12 cellular contexts compared by ENCODE assay signal in the genomic region with DNA sequence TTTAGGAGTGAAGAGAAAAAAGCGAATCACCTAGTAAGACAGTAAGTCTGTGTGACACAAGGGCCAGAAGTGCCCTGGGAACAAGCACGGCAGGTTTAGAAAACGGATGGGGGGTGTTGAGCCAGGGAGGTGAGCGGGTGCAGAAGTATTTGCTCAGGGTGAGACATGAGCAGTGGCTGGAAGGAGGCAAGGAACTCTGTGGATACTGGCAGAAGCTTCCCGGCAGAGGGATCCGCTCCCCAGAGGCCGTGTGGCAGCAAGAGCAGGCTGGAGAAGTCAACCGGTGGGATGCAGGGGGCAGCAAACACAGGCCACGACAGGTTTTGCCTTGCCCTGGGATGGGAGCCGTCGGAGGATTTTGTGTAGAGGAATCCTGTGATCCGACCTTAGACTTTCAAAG. TPM values are rescaled to one million over a fixed set of nuclear protein-coding genes. Genes with fewer than 3 reads are reported as not detected.
A peak's percentile ranks its signal among the peaks of the same experiment; 100 is the strongest.
DNase-seq lines count a peak whose midpoint lies in the region; ATAC-seq, FAIRE-seq and TF ChIP-seq lines count a peak whose summit lies in the region.
"Had no signal": no experiment of that assay in that cellular context is flagged by ENCODE, and none has a peak within 500 bp of the region (broad histone marks: within the 10 kb centered on the region; RNA-seq: fewer than 3 reads in every experiment).

No MANE protein-coding gene starts in this region.

- H3K9me1 ChIP-seq in keratinocyte (ENCODE audit: control insufficient read depth, extremely low read depth, insufficient read depth, low read length), result no peaks in the 10 kb centered on the region

- peak overlapping the region; percentile 4 for H3K27ac Mint-ChIP-seq in activated naive CD4-positive, alpha-beta T cell treated with anti-CD3 and anti-CD28 coated beads for 36 hours
- H3K27ac Mint-ChIP-seq in activated CD8-positive, alpha-beta T cell treated with anti-CD3 and anti-CD28 coated beads for 36 hours, result peak overlapping the region; percentile 0
- no peak overlapping the region for H3K27ac Mint-ChIP-seq in stimulated activated naive CD8-positive, alpha-beta T cell treated with anti-CD3 and anti-CD28 coated beads, Interleukin-15, amount 100 ng/mL, for 72 hours

- no peaks in the 10 kb centered on the region for H3K27me3 Mint-ChIP-seq in activated naive CD4-positive, alpha-beta T cell treated with anti-CD3 and anti-CD28 coated beads for 36 hours (ENCODE audit: low read depth)
- H3K27me3 Mint-ChIP-seq in activated CD8-positive, alpha-beta T cell treated with anti-CD3 and anti-CD28 coated beads for 36 hours, result no peaks in the 10 kb centered on the region
- H3K27me3 Mint-ChIP-seq in stimulated activated naive CD8-positive, alpha-beta T cell treated with anti-CD3 and anti-CD28 coated beads, Interleukin-15, amount 100 ng/mL, for 72 hours, result no peaks in the 10 kb centered on the region

- H3K4me1 ChIP-seq in keratinocyte (ENCODE audit: control insufficient read depth, extremely low read depth, insufficient read depth, low read length), result peaks cover 9% of the 10 kb centered on the region

- H3K4me3 ChIP-seq in keratinocyte (ENCODE audit: control insufficient read depth in 2 of 3, extremely low read depth in 1 of 3, insufficient read depth in 2 of 3, low read depth in 1 of 3, low read length in 3 of 3), result no peak overlapping the region
- H3K4me3 ChIP-seq: SJSA1 had no signal

- no peaks in the 10 kb centered on the region for H3K9me3 ChIP-seq in keratinocyte (ENCODE audit: control insufficient read depth, low read depth, low read length)
- H3K9me3 ChIP-seq: SJSA1 had no signal

- no peak for FAIRE-seq in keratinocyte (lab: Jason Lieb, UNC)

- peaks cover 19% of the 10 kb centered on the region for H3K79me2 ChIP-seq in keratinocyte (ENCODE audit: control insufficient read depth, insufficient read depth, low read length)

- H3K36me3 ChIP-seq in keratinocyte (ENCODE audit: control insufficient read depth in 2 of 2, extremely low read depth in 1 of 2, insufficient read depth in 2 of 2, low read length in 2 of 2), result peaks cover 19 to 21% of the 10 kb centered on the region in 2 experiments

- H4K20me1 ChIP-seq in keratinocyte (ENCODE audit: control insufficient read depth, extremely low read depth, insufficient read depth, low read length), result no peaks in the 10 kb centered on the region

- no peak overlapping the region for H3K27ac ChIP-seq in keratinocyte (ENCODE audit: control insufficient read depth, insufficient read depth, low read length)
- H3K27ac ChIP-seq: SJSA1 had no signal

- H3K9ac ChIP-seq in keratinocyte (ENCODE audit: control insufficient read depth, extremely low read depth, insufficient read depth, low read length), result no peak overlapping the region

- H3K36me3 Mint-ChIP-seq in activated naive CD4-positive, alpha-beta T cell treated with anti-CD3 and anti-CD28 coated beads for 36 hours (ENCODE audit: low read depth), result peaks cover 8% of the 10 kb centered on the region
- peaks cover 14% of the 10 kb centered on the region for H3K36me3 Mint-ChIP-seq in activated CD8-positive, alpha-beta T cell treated with anti-CD3 and anti-CD28 coated beads for 36 hours (ENCODE audit: low read depth)

- intact Hi-C loops in activated naive CD4-positive, alpha-beta T cell treated with anti-CD3 and anti-CD28 coated beads for 36 hours (cut with micrococcal nuclease), result loop anchor here (5.0 to 10.0 kb wide), 3 partner anchors 37 to 562 kb away; a partner anchor contains a TSS
- intact Hi-C loops in activated CD8-positive, alpha-beta T cell treated with anti-CD3 and anti-CD28 coated beads for 36 hours (cut with micrococcal nuclease), result no loop called here

- CTCF ChIA-PET in activated naive CD4-positive, alpha-beta T cell treated with anti-CD3 and anti-CD28 coated beads for 36 hours (lab: Charles Lee), result no interaction called here
- CTCF ChIA-PET in activated CD8-positive, alpha-beta T cell treated with anti-CD3 and anti-CD28 coated beads for 36 hours (lab: Charles Lee), result interaction anchor here (2.5 kb wide), 1 partner anchor 54 kb away, joined by 5 read pairs; no protein-coding TSS in a partner anchor

- POLR2A ChIA-PET in activated CD8-positive, alpha-beta T cell treated with anti-CD3 and anti-CD28 coated beads for 36 hours (lab: Charles Lee), result no interaction called here

- no peaks in the 10 kb centered on the region for H3K27me3 ChIP-seq in keratinocyte (ENCODE audit: control insufficient read depth, extremely low read depth, insufficient read depth, low read length)
- H3K27me3 ChIP-seq: SJSA1 had no signal

- TF ChIP-seq CTCF in activated CD8-positive, alpha-beta T cell treated with anti-CD3 and anti-CD28 coated beads for 36 hours (IDR thresholded peaks at IDR 0.05), result no peak
- TF ChIP-seq CTCF in keratinocyte (optimal IDR thresholded peaks at IDR 0.05 in 1 of 3, IDR thresholded peaks at IDR 0.05 in 1 of 3, conservative IDR thresholded peaks at IDR 0.05 in 1 of 3; ENCODE audit: extremely low read depth in 1 of 3, insufficient read depth in 2 of 3, low read length in 3 of 3), result no peak
- no peak for TF ChIP-seq CTCF in GM10266 (IDR thresholded peaks at IDR 0.05; ENCODE audit: control insufficient read depth, insufficient read depth, low read depth, missing control alignments)

- no peak for ATAC-seq in activated CD8-positive, alpha-beta T cell treated with anti-CD3 and anti-CD28 coated beads for 36 hours
- no peak for ATAC-seq in stimulated activated naive CD8-positive, alpha-beta T cell treated with anti-CD3 and anti-CD28 coated beads, Interleukin-15, amount 100 ng/mL, for 72 hours
- no peak for ATAC-seq in HG03520 (IDR thresholded peaks at IDR 0.05; ENCODE audit: unreplicated experiment)
- ATAC-seq: left lobe of liver had no signal

- dilution Hi-C loops in keratinocyte (cut with MboI; ENCODE audit: extremely low pct_ligation_motif_present, low sequenced_read_pairs), result no loop called here

- no peak for DNase-seq in activated naive CD4-positive, alpha-beta T cell treated with anti-CD3 and anti-CD28 coated beads for 36 hours
- no peak for DNase-seq in activated naive CD4-positive, alpha-beta T cell (lab: John Stamatoyannopoulos, UW)
- no peak for DNase-seq in activated CD8-positive, alpha-beta T cell treated with anti-CD3 and anti-CD28 coated beads for 36 hours
- DNase-seq in keratinocyte (ENCODE audit: low read depth, low spot score) (no peak), GM10266 (ENCODE audit: extremely low spot score) (no peak)
- no peak for DNase-seq in stimulated activated naive CD8-positive, alpha-beta T cell treated with anti-CD3 and anti-CD28 coated beads, Interleukin-15, amount 100 ng/mL, for 72 hours
- DNase-seq in activated CD8-positive, alpha-beta memory T cell treated with anti-CD3 and anti-CD28 coated beads, Interleukin-2, amount 50 U/mL, for 48 hours, result no peak
- DNase-seq: foreskin melanocyte, H7 had no signal

- peak overlapping the region; percentile 24 for H3K4me2 ChIP-seq in keratinocyte (ENCODE audit: control insufficient read depth, extremely low read depth, insufficient read depth, low read depth, low read length)

- H3K4me3 Mint-ChIP-seq in activated naive CD4-positive, alpha-beta T cell treated with anti-CD3 and anti-CD28 coated beads for 36 hours, result peak overlapping the region; percentile 57
- peak overlapping the region; percentile 81 for H3K4me3 Mint-ChIP-seq in activated CD8-positive, alpha-beta T cell treated with anti-CD3 and anti-CD28 coated beads for 36 hours
- peak overlapping the region; percentile 88 to 94 for H3K4me3 Mint-ChIP-seq in stimulated activated naive CD8-positive, alpha-beta T cell treated with anti-CD3 and anti-CD28 coated beads, Interleukin-15, amount 100 ng/mL, for 72 hours

- H3K9me3 Mint-ChIP-seq in activated naive CD4-positive, alpha-beta T cell treated with anti-CD3 and anti-CD28 coated beads for 36 hours, result no peaks in the 10 kb centered on the region
- H3K9me3 Mint-ChIP-seq in activated CD8-positive, alpha-beta T cell treated with anti-CD3 and anti-CD28 coated beads for 36 hours, result no peaks in the 10 kb centered on the region
- H3K9me3 Mint-ChIP-seq in stimulated activated naive CD8-positive, alpha-beta T cell treated with anti-CD3 and anti-CD28 coated beads, Interleukin-15, amount 100 ng/mL, for 72 hours, result no peaks in the 10 kb centered on the region

- no peak overlapping the region for H2AFZ ChIP-seq in keratinocyte (ENCODE audit: control insufficient read depth, low read length)

- peaks cover 33% of the 10 kb centered on the region for H3K4me1 Mint-ChIP-seq in activated naive CD4-positive, alpha-beta T cell treated with anti-CD3 and anti-CD28 coated beads for 36 hours (ENCODE audit: low read depth)
- H3K4me1 Mint-ChIP-seq in activated CD8-positive, alpha-beta T cell treated with anti-CD3 and anti-CD28 coated beads for 36 hours (ENCODE audit: low read depth), result peaks cover 32% of the 10 kb centered on the region
- peaks cover 45% of the 10 kb centered on the region for H3K4me1 Mint-ChIP-seq in stimulated activated naive CD8-positive, alpha-beta T cell treated with anti-CD3 and anti-CD28 coated beads, Interleukin-15, amount 100 ng/mL, for 72 hours

RNA-seq across cellular contexts. Expression of a gene that starts 2.3 kb away (rescaled TPM):
- 10 to 100 TPM; 20.0 to 24.3 TPM for total RNA-seq in activated naive CD4-positive, alpha-beta T cell treated with anti-CD3 and anti-CD28 coated beads for 36 hours
- total RNA-seq in activated CD8-positive, alpha-beta T cell treated with anti-CD3 and anti-CD28 coated beads for 36 hours, result 10 to 100 TPM; 18.6 to 20.2 TPM
- polyA plus RNA-seq in keratinocyte, result 4.3 to 6.2 TPM (median 4.7 TPM) in 3 replicates
- 2.1 TPM for polyA plus RNA-seq in keratinocyte (2011; ENCODE audit: low read depth)
- polyA plus RNA-seq in keratinocyte (2011; cell fraction: cytosol; rRNA removed), result 2.9 and 4.5 TPM in 2 replicates
- polyA plus RNA-seq in keratinocyte (2011; cell fraction: nucleus; rRNA removed), result 22.8 and 31.7 TPM in 2 replicates
- 5.5 and 6.2 TPM in 2 replicates for polyA plus RNA-seq in keratinocyte (2012; ENCODE audit: low replicate concordance)
- polyA minus RNA-seq in keratinocyte, result 8.6 to 12.1 TPM (median 10.3 TPM) in 3 replicates
- polyA minus RNA-seq in keratinocyte (2011; cell fraction: cytosol; rRNA and poly(A)+ RNA removed), result 6.7 TPM
- polyA minus RNA-seq in keratinocyte (2011; cell fraction: nucleus; rRNA and poly(A)+ RNA removed), result 15.9 and 20.5 TPM in 2 replicates

RNA-seq across cellular contexts. Expression of a gene that starts 55.0 kb away (rescaled TPM):
- 10 to 100 TPM; 25.2 to 29.4 TPM for total RNA-seq in activated naive CD4-positive, alpha-beta T cell treated with anti-CD3 and anti-CD28 coated beads for 36 hours
- 10 to 100 TPM; 32.3 to 37.0 TPM for total RNA-seq in activated CD8-positive, alpha-beta T cell treated with anti-CD3 and anti-CD28 coated beads for 36 hours
- 89.7 to 106 TPM (median 106 TPM) in 3 replicates for polyA plus RNA-seq in keratinocyte
- 73.2 TPM for polyA plus RNA-seq in keratinocyte (2011; ENCODE audit: low read depth)
- polyA plus RNA-seq in keratinocyte (2011; cell fraction: cytosol; rRNA removed), result 61.8 and 93.8 TPM in 2 replicates
- 139 and 153 TPM in 2 replicates for polyA plus RNA-seq in keratinocyte (2011; cell fraction: nucleus; rRNA removed)
- polyA plus RNA-seq in keratinocyte (2012; ENCODE audit: low replicate concordance), result 47.3 and 90.6 TPM in 2 replicates
- polyA minus RNA-seq in keratinocyte, result 54.2 to 174 TPM (median 60.2 TPM) in 3 replicates
- 148 TPM for polyA minus RNA-seq in keratinocyte (2011; cell fraction: cytosol; rRNA and poly(A)+ RNA removed)
- polyA minus RNA-seq in keratinocyte (2011; cell fraction: nucleus; rRNA and poly(A)+ RNA removed), result 90.4 and 91.3 TPM in 2 replicates

Comparison
In these comparisons a context has a peak if more than half of its experiments do, and no peak if none do; other contexts are left out.
1. H3K27ac Mint-ChIP-seq: peak in activated naive CD4-positive, alpha-beta T cell treated with anti-CD3 and anti-CD28 coated beads for 36 hours (single experiment) and activated CD8-positive, alpha-beta T cell treated with anti-CD3 and anti-CD28 coated beads for 36 hours (single experiment); none in stimulated activated naive CD8-positive, alpha-beta T cell treated with anti-CD3 and anti-CD28 coated beads, Interleukin-15, amount 100 ng/mL, for 72 hours (0 of 2).
2. Peak in every context shown above with its lines, with median percentiles within 50 percentile points of each other: H3K4me3 Mint-ChIP-seq.